In genomic region chr7:123528265-123528664, GRCh38 we compare ENCODE assay signal across 22 cellular contexts. TPM values are rescaled to one million over a fixed set of nuclear protein-coding genes. Genes with fewer than 3 reads are reported as not detected.
DNase-seq lines count a peak whose midpoint lies in the region; ATAC-seq and TF ChIP-seq lines count a peak whose summit lies in the region.
"Had no signal": no experiment of that assay in that cellular context is flagged by ENCODE, and none has a peak within 500 bp of the region (broad histone marks: within the 10 kb centered on the region; RNA-seq: fewer than 3 reads in every experiment).

No MANE protein-coding gene starts in this region.

- H3K27me3 ChIP-seq in H7 (ENCODE audit: control insufficient read depth, insufficient read depth, low read length) (peaks cover 2% of the 10 kb centered on the region; the same call in 1 of the 2 replicates), PC-3 (ENCODE audit: low read length) (peaks cover 9% of the 10 kb centered on the region), iPS-18a (ENCODE audit: control insufficient read depth, insufficient read depth, low read length) (peaks cover 4% of the 10 kb centered on the region), WERI-Rb-1 (ENCODE audit: insufficient read depth, low read depth, severe bottlenecking) (peaks cover 2% of the 10 kb centered on the region), foreskin keratinocyte (peaks cover 15% of the 10 kb centered on the region)
- H3K27me3 ChIP-seq: esophagus muscularis mucosa, uterus had no signal

- H3K9ac ChIP-seq in PC-3 (ENCODE audit: low read length) (no peak overlapping the region), iPS-18a (ENCODE audit: low read length) (peak overlapping the region; percentile 39)
- H3K9ac ChIP-seq: BLaER1 had no signal

- H4K20me1 ChIP-seq in PC-3 (ENCODE audit: low read length), result no peaks in the 10 kb centered on the region
- H4K20me1 ChIP-seq: BLaER1 had no signal

- H3K4me2 ChIP-seq in PC-3 (ENCODE audit: low read length), result peak overlapping the region; percentile 65
- H3K4me2 ChIP-seq: BLaER1 had no signal

- no peak for TF ChIP-seq CTCF in 22Rv1 (IDR thresholded peaks at IDR 0.05)
- no peak for TF ChIP-seq CTCF in PC-3 (conservative IDR thresholded peaks at IDR 0.05; ENCODE audit: low read depth, low read length)
- no peak for TF ChIP-seq CTCF in WERI-Rb-1 (IDR thresholded peaks at IDR 0.05; ENCODE audit: low read depth, low read length)
- TF ChIP-seq CTCF in foreskin keratinocyte (conservative IDR thresholded peaks at IDR 0.05), result no peak

- H3K27ac ChIP-seq in 22Rv1 (peak overlapping the region; percentile 70), PC-3 (ENCODE audit: low read length) (no peak overlapping the region), iPS-18a (ENCODE audit: low read length) (no peak overlapping the region), WERI-Rb-1 (no peak overlapping the region), foreskin keratinocyte (no peak overlapping the region)
- H3K27ac ChIP-seq: BLaER1, esophagus muscularis mucosa, prostate gland, uterus had no signal

- H3F3A ChIP-seq in PC-3 (ENCODE audit: low read length, unreplicated experiment), result no peaks in the 10 kb centered on the region

- POLR2A ChIA-PET in PC-3 (lab: Charles Lee; ENCODE audit: unreplicated experiment), result interaction anchor here (0.7 kb wide), 1 partner anchor 30 kb away, joined by 5 read pairs; no protein-coding TSS in a partner anchor

- H2AFZ ChIP-seq in PC-3 (ENCODE audit: low read length), result 0 out of 2 replicates have a peak overlapping the region, but pooled peaks have one; percentile 52

- BruUV-seq in PC-3 (replicated peaks; lab: Mats Ljungman, UMichigan), result no TSS peak

- no peaks in the 10 kb centered on the region for H3K36me3 ChIP-seq in H7 (replicated peaks; ENCODE audit: control insufficient read depth, insufficient read depth, low read length)
- H3K36me3 ChIP-seq in PC-3 (ENCODE audit: low read depth, low read length), result no peaks in the 10 kb centered on the region
- no peaks in the 10 kb centered on the region for H3K36me3 ChIP-seq in iPS-18a (ENCODE audit: control insufficient read depth, low read depth, low read length)
- no peaks in the 10 kb centered on the region for H3K36me3 ChIP-seq in WERI-Rb-1
- H3K36me3 ChIP-seq: BLaER1, esophagus muscularis mucosa, prostate gland, uterus had no signal

- intact Hi-C loops in PC-3 (cut with micrococcal nuclease) (no loop called here), posterior cingulate gyrus (cut with DNase I) (no loop called here)

- no peaks in the 10 kb centered on the region for H3K9me2 ChIP-seq in PC-3 (replicated peaks; ENCODE audit: low read length)

- ATAC-seq in PC-3, result peak; percentile 60
- no peak for ATAC-seq in foreskin keratinocyte
- ATAC-seq: natural killer cell had no signal

- CTCF ChIA-PET in PC-3 (lab: Charles Lee), result interaction anchor here (1.6 kb wide), 1 partner anchor 34 kb away, joined by 3 read pairs; no protein-coding TSS in a partner anchor

- H3K79me2 ChIP-seq in PC-3 (ENCODE audit: low read length), result no peaks in the 10 kb centered on the region

- peaks cover 3% of the 10 kb centered on the region; the same call in 1 of the 2 replicates for H3K4me1 ChIP-seq in PC-3 (ENCODE audit: insufficient read depth, low read length)
- peaks cover 3% of the 10 kb centered on the region for H3K4me1 ChIP-seq in iPS-18a (ENCODE audit: control insufficient read depth, low read depth, low read length)
- no peaks in the 10 kb centered on the region for H3K4me1 ChIP-seq in foreskin keratinocyte
- H3K4me1 ChIP-seq: BLaER1, prostate gland, uterus had no signal

- DNase-seq in H7 (peak; percentile 33), PC-3 (no peak), NCI-H2107 (lab: John Stamatoyannopoulos, UW) (no peak), WERI-Rb-1 (no peak), posterior cingulate gyrus (no peak), foreskin keratinocyte (no peak)
- DNase-seq: ACHN; activated CD4-positive, alpha-beta memory T cell treated with anti-CD3 and anti-CD28 coated beads for 36 hours; activated effector memory CD4-positive, alpha-beta T cell treated with Interleukin-2 at 50 U/mL for 16 hours; effector memory CD4-positive, alpha-beta T cell; GOT3; midbrain; natural killer cell; NCI-H2081; RPMI8226; uterus had no signal

- no peaks in the 10 kb centered on the region for H3K9me3 ChIP-seq in PC-3 (ENCODE audit: low read length)
- H3K9me3 ChIP-seq in iPS-18a (ENCODE audit: control insufficient read depth, low read depth, low read length), result no peaks in the 10 kb centered on the region
- H3K9me3 ChIP-seq in WERI-Rb-1 (ENCODE audit: severe bottlenecking), result no peaks in the 10 kb centered on the region
- H3K9me3 ChIP-seq: BLaER1, esophagus muscularis mucosa, prostate gland, uterus had no signal

- H3K4me3 ChIP-seq in H7 (ENCODE audit: insufficient read depth, low read depth, low read length) (peak overlapping the region; percentile 32), PC-3 (ENCODE audit: low read length) (peak overlapping the region; percentile 45), iPS-18a (ENCODE audit: low read length) (peak overlapping the region; percentile 47), WERI-Rb-1 (ENCODE audit: low read depth, low read length) (no peak overlapping the region)
- H3K4me3 ChIP-seq: BLaER1, esophagus muscularis mucosa, prostate gland, uterus had no signal

RNA-seq across cellular contexts. Expression of gene IQUB, which starts 6.1 kb away (rescaled TPM):
- 0.07 and 0.15 TPM in 2 replicates for total RNA-seq in H7 (2014; rRNA removed; shearing (Covaris generic))
- total RNA-seq in PC-3 (2014; rRNA removed) (0.04 and 0.06 TPM in 2 replicates), foreskin keratinocyte (0.04 and 0.07 TPM in 2 replicates)
- 0.01 TPM in 1 of 2 replicates, not detected in the other for polyA plus RNA-seq in foreskin keratinocyte
- total RNA-seq: G401 had no signal

RNA-seq across cellular contexts. Expression of gene NDUFA5, which starts 29.4 kb away (rescaled TPM):
- total RNA-seq in H7 (2014; rRNA removed; shearing (Covaris generic)), result 63.3 and 71.8 TPM in 2 replicates
- total RNA-seq in PC-3 (2014; rRNA removed), result 42.7 and 46.9 TPM in 2 replicates
- 51.1 and 53.8 TPM in 2 replicates for total RNA-seq in foreskin keratinocyte
- 39.0 and 44.5 TPM in 2 replicates for polyA plus RNA-seq in foreskin keratinocyte
